In genomic region chr20:63945031-63945658, GRCh38 we compare ENCODE assay signal across 13 cellular contexts. TPM values are rescaled to one million over a fixed set of nuclear protein-coding genes. Genes with fewer than 3 reads are reported as not detected.
"Had no signal": no experiment of that assay in that cellular context is flagged by ENCODE, and none has a peak within 500 bp of the region (broad histone marks: within the 10 kb centered on the region; RNA-seq: fewer than 3 reads in every experiment).

No MANE protein-coding gene starts in this region.

- H3K27me3 ChIP-seq: ascending aorta, foreskin keratinocyte, heart right ventricle, testis had no signal

- ATAC-seq: activated naive CD8-positive, alpha-beta T cell treated with anti-CD3 and anti-CD28 coated beads, Interleukin-2, amount 50 U/mL, for 24 hours; foreskin keratinocyte; heart right ventricle; sciatic nerve; T-helper 17 cell had no signal

- H3K27ac ChIP-seq: ascending aorta, foreskin keratinocyte, testis had no signal

- FAIRE-seq: colon, TTC549 had no signal

- H3K9me3 Mint-ChIP-seq: activated naive CD8-positive, alpha-beta T cell treated with anti-CD3 and anti-CD28 coated beads, Interleukin-2, amount 50 U/mL, for 24 hours; stimulated activated naive CD8-positive, alpha-beta T cell treated with anti-CD3 and anti-CD28 coated beads, Interleukin-15, Interleukin-2, amounts not matched to agents 100 ng/mL and 50 ng/mL, for 24 hours had no signal

- H3K4me3 ChIP-seq: ascending aorta, heart right ventricle, testis had no signal

- DNase-seq: activated CD4-positive, CD25-positive, alpha-beta regulatory T cell; activated naive CD8-positive, alpha-beta T cell treated with anti-CD3 and anti-CD28 coated beads, Interleukin-2, amount 50 U/mL, for 24 hours; foreskin keratinocyte; islet precursor cell; stimulated activated CD4-positive, alpha-beta T cell treated with anti-CD3 and anti-CD28 coated beads, Interleukin-2, amount 100 ng/mL, for 48 hours; T-helper 17 cell; testis had no signal

- H3K27me3 Mint-ChIP-seq: activated naive CD8-positive, alpha-beta T cell treated with anti-CD3 and anti-CD28 coated beads, Interleukin-2, amount 50 U/mL, for 24 hours; stimulated activated naive CD8-positive, alpha-beta T cell treated with anti-CD3 and anti-CD28 coated beads, Interleukin-15, Interleukin-2, amounts not matched to agents 100 ng/mL and 50 ng/mL, for 24 hours; T-helper 17 cell had no signal

- H3K4me3 Mint-ChIP-seq: activated naive CD8-positive, alpha-beta T cell treated with anti-CD3 and anti-CD28 coated beads, Interleukin-2, amount 50 U/mL, for 24 hours; stimulated activated naive CD8-positive, alpha-beta T cell treated with anti-CD3 and anti-CD28 coated beads, Interleukin-15, Interleukin-2, amounts not matched to agents 100 ng/mL and 50 ng/mL, for 24 hours had no signal

- H3K27ac Mint-ChIP-seq: activated naive CD8-positive, alpha-beta T cell treated with anti-CD3 and anti-CD28 coated beads, Interleukin-2, amount 50 U/mL, for 24 hours; T-helper 17 cell had no signal

- H3K9me3 ChIP-seq: ascending aorta, heart right ventricle, testis had no signal

RNA-seq across cellular contexts. Expression of gene SAMD10, which starts 34.3 kb away (rescaled TPM):
- total RNA-seq: ascending aorta had no signal
